In genomic region chr9:130296783-130297055, GRCh38 we compare ENCODE assay signal across 2 cellular contexts.
A peak's percentile ranks its signal among the peaks of the same experiment; 100 is the strongest.
TF ChIP-seq lines count a peak whose summit lies in the region.

No MANE protein-coding gene starts in this region.

TF ChIP-seq in GM23338, 12 proteins besides CTCF, POLR2A, EP300 and RAD21:
- TF ChIP-seq EZH2phosphoT487 (IDR thresholded peaks at IDR 0.05; ENCODE audit: unreplicated experiment): no peak
- TF ChIP-seq EZH2 (IDR thresholded peaks at IDR 0.05; ENCODE audit: low read depth, unreplicated experiment): no peak
- TF ChIP-seq CREB1 (CRISPR knock-in tag; IDR thresholded peaks at IDR 0.05; ENCODE audit: low read depth): no peak
- TF ChIP-seq ETS1 (IDR thresholded peaks at IDR 0.05): no peak
TF ChIP-seq in GM23338: peak in this region for 0.

TF ChIP-seq in H1, 55 proteins besides CTCF, POLR2A, EP300 and RAD21:
- TF ChIP-seq ASH2L (IDR thresholded peaks at IDR 0.05; ENCODE audit: low read length): no peak
- no peak for TF ChIP-seq EGR1 (IDR thresholded peaks at IDR 0.05; ENCODE audit: borderline replicate concordance, low read depth, low read length)
- TF ChIP-seq TEAD4 (IDR thresholded peaks at IDR 0.05; ENCODE audit: low read depth, low read length): peak; percentile 8; the same call in 1 of the 2 replicates
TF ChIP-seq in H1: peak in this region for 1.
